28 cellular contexts compared by ENCODE assay signal in genomic region chr1:73273886-73274285, GRCh38.
"Had no signal": no experiment of that assay in that cellular context is flagged by ENCODE, and none has a peak within 500 bp of the region (broad histone marks: within the 10 kb centered on the region; RNA-seq: fewer than 3 reads in every experiment).

No MANE protein-coding gene starts in this region.

- H3K27me3 ChIP-seq: colonic mucosa, dorsolateral prefrontal cortex, esophagus muscularis mucosa, esophagus squamous epithelium, foreskin keratinocyte, gastrocnemius medialis, gastroesophageal sphincter, heart left ventricle, heart right ventricle, hepatocyte had no signal

- H3K36me3 ChIP-seq: colonic mucosa, esophagus muscularis mucosa, esophagus squamous epithelium, gastrocnemius medialis, gastroesophageal sphincter, heart left ventricle, heart right ventricle had no signal

- FAIRE-seq: endometrium, endothelial cell of umbilical vein, frontal cortex had no signal

- ATAC-seq: effector memory CD8-positive, alpha-beta T cell; esophagus mucosa; foreskin keratinocyte; gastrocnemius medialis; gastroesophageal sphincter; heart left ventricle; heart right ventricle had no signal

- H3K4me3 ChIP-seq: colonic mucosa, coronary artery, dorsolateral prefrontal cortex, esophagus muscularis mucosa, esophagus squamous epithelium, gastrocnemius medialis, gastroesophageal sphincter, heart left ventricle, heart right ventricle, hepatocyte had no signal

- H3K4me1 ChIP-seq: colonic mucosa, esophagus muscularis mucosa, esophagus squamous epithelium, foreskin keratinocyte, gastrocnemius medialis, gastroesophageal sphincter, heart left ventricle, heart right ventricle had no signal

- H2AFZ ChIP-seq: hepatocyte had no signal

- DNase-seq: colonic mucosa; cortex of kidney; dermis blood vessel endothelial cell; dorsolateral prefrontal cortex; effector CD4-positive, alpha-beta T cell; effector CD8-positive, alpha-beta T cell; effector memory CD4-positive, alpha-beta T cell; effector memory CD8-positive, alpha-beta T cell; endodermal cell; erythroblast; esophagus squamous epithelium; foreskin fibroblast; foreskin keratinocyte; foreskin melanocyte; gastrocnemius medialis; glutamatergic neuron; head of caudate nucleus; heart left ventricle; heart right ventricle had no signal

- H3K9me3 ChIP-seq: colonic mucosa, gastrocnemius medialis had no signal

- H3K4me2 ChIP-seq: hepatocyte had no signal

- H3K27ac ChIP-seq: colonic mucosa, coronary artery, dorsolateral prefrontal cortex, epithelial cell of prostate, esophagus muscularis mucosa, esophagus squamous epithelium, foreskin keratinocyte, gastrocnemius medialis, gastroesophageal sphincter, heart left ventricle, heart right ventricle, hepatocyte had no signal

- H3K79me2 ChIP-seq: hepatocyte had no signal
